ENCODE assay signal across 1 cellular context in the genomic region with DNA sequence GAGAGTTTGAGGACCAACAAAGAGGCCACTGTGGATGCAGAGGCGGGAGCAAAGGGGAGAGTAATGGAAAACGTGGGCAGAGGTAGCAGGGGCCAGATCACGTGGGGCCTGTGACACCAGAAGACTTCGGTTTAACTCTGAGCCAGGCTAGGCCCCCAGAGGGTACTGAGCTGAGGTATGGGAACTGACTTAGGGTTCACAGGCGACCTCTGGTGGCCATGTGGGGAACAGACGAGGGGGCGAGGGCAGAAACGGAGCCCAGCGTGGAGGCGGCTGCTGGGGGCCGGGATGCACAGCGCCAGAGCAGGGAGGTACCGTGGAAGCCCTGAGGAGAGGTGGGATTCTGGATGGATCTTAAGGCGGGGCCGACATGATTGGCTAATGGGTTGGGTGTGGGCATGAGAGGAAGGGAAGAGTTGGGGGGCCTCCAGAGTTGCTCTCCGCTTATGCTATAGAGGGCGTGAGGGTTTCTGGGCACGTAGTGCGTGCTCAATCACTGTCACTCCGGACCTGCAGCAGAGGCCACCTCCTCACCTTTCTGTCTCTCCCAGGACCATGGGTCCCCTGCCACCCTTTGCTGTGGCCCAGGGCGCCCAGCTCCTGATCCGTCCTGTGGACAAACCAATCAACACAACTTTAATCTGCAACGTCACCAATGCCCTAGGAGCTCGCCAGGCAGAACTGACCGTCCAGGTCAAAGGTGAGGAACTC.
TF ChIP-seq lines count a peak whose summit lies in the region.

No MANE protein-coding gene starts in this region.

TF ChIP-seq in HepG2, 621 proteins besides CTCF, POLR2A, EP300 and RAD21 (continued from another document and continues in another):
- TF ChIP-seq, protein P1, sequence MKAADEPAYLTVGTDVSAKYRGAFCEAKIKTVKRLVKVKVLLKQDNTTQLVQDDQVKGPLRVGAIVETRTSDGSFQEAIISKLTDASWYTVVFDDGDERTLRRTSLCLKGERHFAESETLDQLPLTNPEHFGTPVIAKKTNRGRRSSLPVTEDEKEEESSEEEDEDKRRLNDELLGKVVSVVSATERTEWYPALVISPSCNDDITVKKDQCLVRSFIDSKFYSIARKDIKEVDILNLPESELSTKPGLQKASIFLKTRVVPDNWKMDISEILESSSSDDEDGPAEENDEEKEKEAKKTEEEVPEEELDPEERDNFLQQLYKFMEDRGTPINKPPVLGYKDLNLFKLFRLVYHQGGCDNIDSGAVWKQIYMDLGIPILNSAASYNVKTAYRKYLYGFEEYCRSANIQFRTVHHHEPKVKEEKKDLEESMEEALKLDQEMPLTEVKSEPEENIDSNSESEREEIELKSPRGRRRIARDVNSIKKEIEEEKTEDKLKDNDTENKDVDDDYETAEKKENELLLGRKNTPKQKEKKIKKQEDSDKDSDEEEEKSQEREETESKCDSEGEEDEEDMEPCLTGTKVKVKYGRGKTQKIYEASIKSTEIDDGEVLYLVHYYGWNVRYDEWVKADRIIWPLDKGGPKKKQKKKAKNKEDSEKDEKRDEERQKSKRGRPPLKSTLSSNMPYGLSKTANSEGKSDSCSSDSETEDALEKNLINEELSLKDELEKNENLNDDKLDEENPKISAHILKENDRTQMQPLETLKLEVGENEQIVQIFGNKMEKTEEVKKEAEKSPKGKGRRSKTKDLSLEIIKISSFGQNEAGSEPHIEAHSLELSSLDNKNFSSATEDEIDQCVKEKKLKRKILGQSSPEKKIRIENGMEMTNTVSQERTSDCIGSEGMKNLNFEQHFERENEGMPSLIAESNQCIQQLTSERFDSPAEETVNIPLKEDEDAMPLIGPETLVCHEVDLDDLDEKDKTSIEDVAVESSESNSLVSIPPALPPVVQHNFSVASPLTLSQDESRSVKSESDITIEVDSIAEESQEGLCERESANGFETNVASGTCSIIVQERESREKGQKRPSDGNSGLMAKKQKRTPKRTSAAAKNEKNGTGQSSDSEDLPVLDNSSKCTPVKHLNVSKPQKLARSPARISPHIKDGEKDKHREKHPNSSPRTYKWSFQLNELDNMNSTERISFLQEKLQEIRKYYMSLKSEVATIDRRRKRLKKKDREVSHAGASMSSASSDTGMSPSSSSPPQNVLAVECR (CRISPR knock-in tag; IDR thresholded peaks at IDR 0.05; ENCODE audit: borderline replicate concordance), result 0 out of 2 replicates have a peak, but pooled peaks have one; percentile 30
- TF ChIP-seq NFRKB (IDR thresholded peaks at IDR 0.05) (no peak), IKZF5 (CRISPR knock-in tag; IDR thresholded peaks at IDR 0.05) (peak; percentile 59; the same call in 1 of the 2 replicates), ZNF768 (CRISPR knock-in tag; IDR thresholded peaks at IDR 0.05) (peak; percentile 85), RBFOX2 (IDR thresholded peaks at IDR 0.05; ENCODE audit: low read depth, low read length) (peak; percentile 69), KDM5B (CRISPR knock-in tag; IDR thresholded peaks at IDR 0.05; ENCODE audit: borderline replicate concordance) (peak; percentile 66; the same call in 1 of the 2 replicates), STAG1 (CRISPR knock-in tag; IDR thresholded peaks at IDR 0.05) (peak; percentile 88), ZC3H4 (CRISPR knock-in tag; IDR thresholded peaks at IDR 0.05; ENCODE audit: borderline replicate concordance) (no peak), ZNF3 (CRISPR knock-in tag; IDR thresholded peaks at IDR 0.05) (no peak), NFKB2 (CRISPR knock-in tag; IDR thresholded peaks at IDR 0.05; ENCODE audit: borderline replicate concordance) (peak; percentile 46; the same call in 1 of the 2 replicates), SRSF4 (IDR thresholded peaks at IDR 0.05; ENCODE audit: low read depth, low read length, poor library complexity, severe bottlenecking) (no peak), ELF4 (CRISPR knock-in tag; IDR thresholded peaks at IDR 0.05; ENCODE audit: borderline replicate concordance) (no peak), NFIC (IDR thresholded peaks at IDR 0.05; ENCODE audit: low read length) (no peak), ZNF274 (CRISPR knock-in tag; IDR thresholded peaks at IDR 0.05) (peak; percentile 27; the same call in 1 of the 2 replicates), THAP11 (CRISPR knock-in tag; IDR thresholded peaks at IDR 0.05) (0 out of 2 replicates have a peak, but pooled peaks have one; percentile 22), ZNF235 (CRISPR knock-in tag; IDR thresholded peaks at IDR 0.05; ENCODE audit: borderline replicate concordance) (no peak), FOXK1 (CRISPR knock-in tag; IDR thresholded peaks at IDR 0.05; ENCODE audit: borderline replicate concordance, low read depth) (no peak), ZBTB38 (CRISPR knock-in tag; IDR thresholded peaks at IDR 0.05) (peak; percentile 77), POLR2AphosphoS2 (IDR thresholded peaks at IDR 0.05; ENCODE audit: low read depth, low read length) (no peak), ZNF33B (CRISPR knock-in tag; IDR thresholded peaks at IDR 0.05) (no peak), ZNF317 (CRISPR knock-in tag; IDR thresholded peaks at IDR 0.05) (no peak), ZBTB33 (CRISPR knock-in tag; IDR thresholded peaks at IDR 0.05) (peak; percentile 84), KDM5A (IDR thresholded peaks at IDR 0.05; ENCODE audit: borderline replicate concordance, low read length) (no peak), HNF1A (IDR thresholded peaks at IDR 0.05; ENCODE audit: low read depth) (no peak), HNF1A (CRISPR knock-in tag; IDR thresholded peaks at IDR 0.05; ENCODE audit: borderline replicate concordance) (no peak), FOXA3 (CRISPR knock-in tag; IDR thresholded peaks at IDR 0.05) (peak; percentile 7; the same call in 1 of the 2 replicates), PPARG (CRISPR knock-in tag; conservative IDR thresholded peaks at IDR 0.05) (no peak), ZSCAN12 (CRISPR knock-in tag; IDR thresholded peaks at IDR 0.05) (no peak), ZKSCAN5 (CRISPR knock-in tag; IDR thresholded peaks at IDR 0.05) (no peak), FOSL2 (CRISPR knock-in tag; IDR thresholded peaks at IDR 0.05) (peak; percentile 26; the same call in 1 of the 2 replicates), ZNF687 (CRISPR knock-in tag; IDR thresholded peaks at IDR 0.05) (peak; percentile 71), ELF3 (CRISPR knock-in tag; IDR thresholded peaks at IDR 0.05) (no peak), RFX1 (IDR thresholded peaks at IDR 0.05) (no peak), DMAP1 (CRISPR knock-in tag; IDR thresholded peaks at IDR 0.05) (no peak), AKAP8 (CRISPR knock-in tag; IDR thresholded peaks at IDR 0.05) (peak; percentile 37; the same call in 1 of the 2 replicates), CBX2 (IDR thresholded peaks at IDR 0.05; ENCODE audit: low read depth, low read length) (no peak), CBX2 (CRISPR knock-in tag; IDR thresholded peaks at IDR 0.05; ENCODE audit: low read depth) (no peak)
- TF ChIP-seq, protein P2, sequence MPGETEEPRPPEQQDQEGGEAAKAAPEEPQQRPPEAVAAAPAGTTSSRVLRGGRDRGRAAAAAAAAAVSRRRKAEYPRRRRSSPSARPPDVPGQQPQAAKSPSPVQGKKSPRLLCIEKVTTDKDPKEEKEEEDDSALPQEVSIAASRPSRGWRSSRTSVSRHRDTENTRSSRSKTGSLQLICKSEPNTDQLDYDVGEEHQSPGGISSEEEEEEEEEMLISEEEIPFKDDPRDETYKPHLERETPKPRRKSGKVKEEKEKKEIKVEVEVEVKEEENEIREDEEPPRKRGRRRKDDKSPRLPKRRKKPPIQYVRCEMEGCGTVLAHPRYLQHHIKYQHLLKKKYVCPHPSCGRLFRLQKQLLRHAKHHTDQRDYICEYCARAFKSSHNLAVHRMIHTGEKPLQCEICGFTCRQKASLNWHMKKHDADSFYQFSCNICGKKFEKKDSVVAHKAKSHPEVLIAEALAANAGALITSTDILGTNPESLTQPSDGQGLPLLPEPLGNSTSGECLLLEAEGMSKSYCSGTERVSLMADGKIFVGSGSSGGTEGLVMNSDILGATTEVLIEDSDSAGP (CRISPR knock-in tag; IDR thresholded peaks at IDR 0.05; ENCODE audit: borderline replicate concordance), result peak; percentile 25; the same call in 1 of the 2 replicates
- TF ChIP-seq, protein P3, sequence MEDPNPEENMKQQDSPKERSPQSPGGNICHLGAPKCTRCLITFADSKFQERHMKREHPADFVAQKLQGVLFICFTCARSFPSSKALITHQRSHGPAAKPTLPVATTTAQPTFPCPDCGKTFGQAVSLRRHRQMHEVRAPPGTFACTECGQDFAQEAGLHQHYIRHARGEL (CRISPR knock-in tag; IDR thresholded peaks at IDR 0.05), result peak; percentile 98
- TF ChIP-seq, protein P4, sequence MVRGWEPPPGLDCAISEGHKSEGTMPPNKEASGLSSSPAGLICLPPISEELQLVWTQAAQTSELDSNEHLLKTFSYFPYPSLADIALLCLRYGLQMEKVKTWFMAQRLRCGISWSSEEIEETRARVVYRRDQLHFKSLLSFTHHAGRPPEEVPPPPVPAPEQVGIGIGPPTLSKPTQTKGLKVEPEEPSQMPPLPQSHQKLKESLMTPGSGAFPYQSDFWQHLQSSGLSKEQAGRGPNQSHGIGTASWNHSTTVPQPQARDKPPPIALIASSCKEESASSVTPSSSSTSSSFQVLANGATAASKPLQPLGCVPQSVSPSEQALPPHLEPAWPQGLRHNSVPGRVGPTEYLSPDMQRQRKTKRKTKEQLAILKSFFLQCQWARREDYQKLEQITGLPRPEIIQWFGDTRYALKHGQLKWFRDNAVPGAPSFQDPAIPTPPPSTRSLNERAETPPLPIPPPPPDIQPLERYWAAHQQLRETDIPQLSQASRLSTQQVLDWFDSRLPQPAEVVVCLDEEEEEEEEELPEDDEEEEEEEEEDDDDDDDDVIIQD (CRISPR knock-in tag; IDR thresholded peaks at IDR 0.05; ENCODE audit: low read depth), result no peak
